In genomic region chr1:197614916-197615692, GRCh38 we compare ENCODE assay signal across 7 cellular contexts.
DNase-seq lines count a peak whose midpoint lies in the region; ATAC-seq lines count a peak whose summit lies in the region.

No MANE protein-coding gene starts in this region.

- H3K27ac Mint-ChIP-seq in memory B cell: no peak overlapping the region

- H3K36me3 Mint-ChIP-seq in memory B cell: no peaks in the 10 kb centered on the region

- ATAC-seq in GM19397 (IDR thresholded peaks at IDR 0.05; ENCODE audit: unreplicated experiment) (peak; percentile 77), memory B cell (ENCODE audit: low read depth) (peak; percentile 59)

- no peaks in the 10 kb centered on the region for H3K4me1 Mint-ChIP-seq in memory B cell

- H3K4me3 Mint-ChIP-seq in memory B cell: no peak overlapping the region

- H3K9me3 Mint-ChIP-seq in memory B cell: no peaks in the 10 kb centered on the region

- H3K27me3 Mint-ChIP-seq in memory B cell: no peaks in the 10 kb centered on the region

- DNase-seq in EL (peak; percentile 49), HT-29 (ENCODE audit: low spot score) (peak; percentile 62), RPMI8226 (peak; percentile 44), dedifferentiated amniotic fluid mesenchymal stem cell (ENCODE audit: extremely low spot score) (peak; percentile 65), memory B cell (ENCODE audit: low spot score in 2 of 2) (peak in 1 of 2 donors; percentile 9), mucosa of gallbladder (ENCODE audit: low spot score) (no peak)
